ENCODE assay signal across 8 cellular contexts in the genomic region with DNA sequence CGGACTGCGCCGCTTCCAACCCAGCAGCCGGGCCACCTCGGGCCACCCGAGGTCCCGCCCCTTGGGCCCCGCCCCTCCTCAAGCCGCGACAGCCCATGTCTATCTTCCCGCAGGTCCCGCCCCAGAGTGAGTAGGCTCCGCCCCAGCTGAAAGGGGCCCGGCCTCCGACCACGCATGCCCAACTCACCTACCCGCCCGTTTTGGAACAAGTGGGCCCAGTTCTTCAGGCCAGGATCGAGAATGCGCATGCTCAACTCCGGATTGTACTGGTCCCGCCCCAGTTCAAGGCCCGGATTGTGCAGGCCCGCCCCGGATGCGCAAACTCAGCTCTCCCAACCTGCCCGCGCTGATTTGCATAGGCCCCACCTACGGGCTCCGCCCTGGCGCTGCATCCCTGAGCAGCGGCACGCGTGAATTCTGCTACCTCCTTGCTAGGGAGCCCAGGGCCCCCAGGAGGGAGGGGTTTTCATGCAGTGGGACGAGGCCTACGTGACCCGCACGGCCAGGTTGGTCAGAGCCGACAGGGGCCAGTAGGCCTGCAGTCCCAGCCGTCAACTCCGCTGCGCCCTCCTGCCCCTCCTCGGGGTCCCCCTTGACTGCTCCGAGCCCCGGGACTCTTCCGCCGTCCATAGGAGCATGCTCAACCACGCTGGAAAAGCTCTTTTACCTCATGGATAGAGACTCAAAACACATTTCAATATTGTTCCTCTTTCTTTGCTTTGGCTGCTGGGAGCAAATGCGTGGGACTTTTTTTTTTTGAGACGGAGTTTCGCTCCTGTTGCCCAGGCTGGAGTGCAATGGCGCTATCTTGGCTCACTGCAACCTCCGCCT. TPM values are rescaled to one million over a fixed set of nuclear protein-coding genes. Genes with fewer than 3 reads are reported as not detected.
DNase-seq lines count a peak whose midpoint lies in the region; ATAC-seq and TF ChIP-seq lines count a peak whose summit lies in the region.

TSS of gene PFKFB4 (minus strand) at position 8 of the 831 bp plus-strand sequence. CDS start 26 bp downstream, outside the sequence.

- 1% methylated on average over 13 to 38 of the region's 53 CpGs for WGBS in testis, 2 donors

- no peaks in the 10 kb centered on the region for H3K27me3 ChIP-seq in testis

- H3K4me3 Mint-ChIP-seq in activated naive CD8-positive, alpha-beta T cell: peak within 1 kb of the TSS; percentile 90

- peak; percentile 72 for ATAC-seq in HG02623 (IDR thresholded peaks at IDR 0.05; ENCODE audit: unreplicated experiment)
- ATAC-seq in omental fat pad (ENCODE audit: low FRiP score): peak; percentile 96

- peaks cover 43% of the 10 kb centered on the region for H3K4me1 ChIP-seq in testis

- H3K9me3 Mint-ChIP-seq in activated naive CD8-positive, alpha-beta T cell (ENCODE audit: low read depth): no peaks in the 10 kb centered on the region

- DNase-seq in NCI-H1092 treated with DMSO at 0.1 percent for 48 hours (lab: John Stamatoyannopoulos, UW) (peak; percentile 97), SKM-1 (lab: John Stamatoyannopoulos, UW; ENCODE audit: unreplicated experiment) (peak; percentile 97), glomerular visceral epithelial cell (ENCODE audit: extremely low spot score) (peak; percentile 99), omental fat pad (ENCODE audit: low spot score) (peak; percentile 89), testis (peak; percentile 99)

- TF ChIP-seq POLR2A in GM10847 (IDR thresholded peaks at IDR 0.05; ENCODE audit: extremely low read depth, insufficient read length) (peak; percentile 58), testis (IDR thresholded peaks at IDR 0.05) (no peak)

- H3K9me3 ChIP-seq in testis: no peaks in the 10 kb centered on the region

- H3K4me3 ChIP-seq in testis: peak within 1 kb of the TSS; percentile 55 to 70

- TF ChIP-seq CTCF in omental fat pad (IDR thresholded peaks at IDR 0.05): no peak
- TF ChIP-seq CTCF in testis (IDR thresholded peaks at IDR 0.05): peak in 2 of 3 experiments; percentile 6 to 31

- H3K36me3 Mint-ChIP-seq in activated naive CD8-positive, alpha-beta T cell: no peaks in the 10 kb centered on the region

- peak within 1 kb of the TSS; percentile 58 for H3K27ac Mint-ChIP-seq in activated naive CD8-positive, alpha-beta T cell

- intact Hi-C loops in testis (cut with DNase I; ENCODE audit: low total_unique reads): no loop called here

- no peaks in the 10 kb centered on the region for H3K27me3 Mint-ChIP-seq in activated naive CD8-positive, alpha-beta T cell

- peak within 1 kb of the TSS in 1 of 2 donors; percentile 70 for H3K27ac ChIP-seq in testis

- peaks cover 17% of the 10 kb centered on the region for H3K4me1 Mint-ChIP-seq in activated naive CD8-positive, alpha-beta T cell (ENCODE audit: low read depth)

- no peaks in the 10 kb centered on the region for H3K36me3 ChIP-seq in testis (ENCODE audit: low read depth, missing control alignments)

RNA-seq across cellular contexts. Expression of gene PFKFB4, which starts in this region (rescaled TPM):
- 10 to 100 TPM in 1 of 4 donors, 1 to 10 TPM in 3; 1.9 to 16.2 (median 3.2) TPM for total RNA-seq in omental fat pad
- 100 to 1,000 TPM; 134 to 136 TPM for total RNA-seq in testis
- 57.3 TPM for polyA plus RNA-seq in testis (ENCODE audit: insufficient read depth, low read depth, low replicate concordance)

Comparison
In these comparisons a context has a peak if more than half of its experiments do, and no peak if none do; other contexts are left out.
1. RNA of gene PFKFB4 (total RNA-seq): 134 to 136 TPM in testis; 1.9 to 16.2 TPM in omental fat pad; every median in the first group is over 4 times any median in the second.
2. CTCF ChIP-seq: peak in testis (2 of 3); none in omental fat pad (0 of 3).
3. Peak in every context shown above with its lines, with median percentiles within 50 percentile points of each other: DNase-seq.